Comparison of ENCODE assay signal across 8 cellular contexts in the genomic region with DNA sequence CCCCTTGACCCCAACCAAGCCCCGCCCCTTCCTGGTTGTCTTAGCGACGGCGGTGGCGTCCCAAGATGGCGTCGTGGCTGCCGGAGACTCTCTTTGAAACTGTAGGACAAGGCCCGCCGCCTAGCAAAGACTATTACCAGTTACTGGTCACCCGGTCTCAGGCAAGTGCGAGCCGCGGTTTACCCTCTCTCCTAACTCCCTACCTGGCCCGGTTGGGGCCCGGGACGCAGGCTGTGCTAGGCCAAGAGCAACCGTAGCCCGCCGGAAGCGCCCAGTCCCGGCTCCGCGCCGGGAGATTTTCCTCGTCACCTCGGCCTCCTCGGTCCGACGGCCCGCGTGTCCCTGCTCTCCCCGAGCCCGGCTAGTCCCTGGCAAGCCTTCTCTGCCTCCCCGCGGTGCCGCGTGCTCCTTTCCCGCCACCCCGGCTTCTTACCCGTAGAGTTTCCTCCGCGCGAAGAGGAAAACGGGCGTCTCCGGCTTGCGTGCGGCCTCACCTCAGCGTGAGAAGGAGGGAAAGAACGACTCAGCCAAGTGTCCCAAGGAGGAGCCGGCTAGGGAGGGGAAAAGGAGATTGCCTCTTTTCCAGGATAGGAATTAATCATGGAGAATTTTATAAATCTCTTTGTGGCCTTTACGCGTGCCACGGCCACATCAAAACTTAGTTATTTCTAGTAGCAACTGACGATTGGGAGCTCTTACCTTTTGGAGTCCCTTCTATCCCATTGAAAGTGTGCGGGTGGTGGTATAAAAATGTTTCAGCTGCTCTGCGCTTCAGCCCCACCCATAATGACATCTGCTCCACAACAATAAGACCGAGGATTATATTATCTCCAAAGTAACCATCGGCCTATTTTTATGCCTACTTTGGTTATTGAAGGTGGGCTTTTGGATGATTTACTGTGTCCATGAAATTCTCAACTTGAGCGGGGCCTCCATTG. TPM values are rescaled to one million over a fixed set of nuclear protein-coding genes. Genes with fewer than 3 reads are reported as not detected.
DNase-seq lines count a peak whose midpoint lies in the region; ATAC-seq and TF ChIP-seq lines count a peak whose summit lies in the region.

A gene with protein sequence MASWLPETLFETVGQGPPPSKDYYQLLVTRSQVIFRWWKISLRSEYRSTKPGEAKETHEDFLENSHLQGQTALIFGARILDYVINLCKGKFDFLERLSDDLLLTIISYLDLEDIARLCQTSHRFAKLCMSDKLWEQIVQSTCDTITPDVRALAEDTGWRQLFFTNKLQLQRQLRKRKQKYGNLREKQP (plus strand): TSS at position 55 of the 938 bp plus-strand sequence. CDS start 11 bp downstream, at position 66.

- peak; percentile 71 for ATAC-seq in HG02798 (IDR thresholded peaks at IDR 0.05; ENCODE audit: poor library complexity, unreplicated experiment)

- DNase-seq in NCI-H1417 (lab: John Stamatoyannopoulos, UW) (peak; percentile 89 to 99 (median 98)), NCI-H1417 treated with DMSO at 0.1 percent for 48 hours (lab: John Stamatoyannopoulos, UW) (no peak), NCI-H1694 (lab: John Stamatoyannopoulos, UW) (peak; percentile 90), T-helper 22 cell (ENCODE audit: low read depth) (peak; percentile 76), breast epithelium (ENCODE audit: low spot score in 2 of 2) (peak; percentile 22 to 83), kidney glomerular epithelial cell (lab: John Stamatoyannopoulos, UW) (peak; percentile 44)
- DNase-seq in stimulated activated CD4-positive, alpha-beta T cell treated with anti-CD3 and anti-CD28 coated beads, Interleukin-1b, Interleukin-23, amount 100 ng/mL, for 4 hours (ENCODE audit: low read depth in 2 of 2), result peak; percentile 81 to 88

- TF ChIP-seq CTCF in breast epithelium (IDR thresholded peaks at IDR 0.05), result no peak

- H3K4me1 ChIP-seq in breast epithelium, result no peaks in the 10 kb centered on the region

- H3K4me3 ChIP-seq in breast epithelium, result peak within 1 kb of the TSS; percentile 92 to 99 (median 93)

- peak within 1 kb of the TSS; percentile 99 to 100 for H3K27ac ChIP-seq in breast epithelium

- no peaks in the 10 kb centered on the region for H3K9me3 ChIP-seq in breast epithelium

- intact Hi-C loops in breast epithelium (cut with DNase I; ENCODE audit: low total_unique reads), result no loop called here

- H3K36me3 ChIP-seq in breast epithelium, result no peaks in the 10 kb centered on the region

- no peaks in the 10 kb centered on the region for H3K27me3 ChIP-seq in breast epithelium

- TF ChIP-seq POLR2A in breast epithelium (IDR thresholded peaks at IDR 0.05), result no peak

RNA-seq across cellular contexts. Expression of the gene that starts here (rescaled TPM):
- 1 to 10 TPM; 2.7 to 6.9 (median 3.3) TPM for total RNA-seq in breast epithelium
